In genomic region chr1:84750110-84750509, GRCh38 we compare ENCODE assay signal across 13 cellular contexts.
"Had no signal": no experiment of that assay in that cellular context is flagged by ENCODE, and none has a peak within 500 bp of the region (broad histone marks: within the 10 kb centered on the region; RNA-seq: fewer than 3 reads in every experiment).

No MANE protein-coding gene starts in this region.

- H3K27ac ChIP-seq: colonic mucosa, neural progenitor cell, pancreas, transverse colon had no signal

- ATAC-seq: activated CD8-positive, alpha-beta memory T cell treated with anti-CD3 and anti-CD28 coated beads, Interleukin-2, amount 10 ng/mL, durations not matched to agents 7 days and 5 days; T-helper 17 cell had no signal

- H3K4me1 ChIP-seq: colonic mucosa, neural progenitor cell, pancreas, transverse colon had no signal

- H3K9me3 ChIP-seq: colonic mucosa, pancreas, transverse colon had no signal

- H3K36me3 ChIP-seq: colonic mucosa, neural progenitor cell, pancreas, transverse colon had no signal

- H3K4me3 ChIP-seq: colonic mucosa, neural progenitor cell, pancreas, transverse colon had no signal

- H3K27me3 ChIP-seq: colonic mucosa, neural progenitor cell, pancreas, transverse colon had no signal

- DNase-seq: activated CD8-positive, alpha-beta memory T cell treated with anti-CD3 and anti-CD28 coated beads, Interleukin-2, amount 10 ng/mL, durations not matched to agents 7 days and 5 days; activated naive CD4-positive, alpha-beta T cell treated with anti-CD3 and anti-CD28 coated beads, Interleukin-2, amount 10 ng/mL, durations not matched to agents 7 days and 5 days; activated T-cell treated with anti-CD3 and anti-CD28 coated beads, Interleukin-2, amount 50 U/mL, for 1 hour; central memory CD4-positive, alpha-beta T cell; colonic mucosa; naive B cell; pancreas; stimulated activated CD4-positive, alpha-beta T cell treated with anti-CD3 and anti-CD28 coated beads, Interleukin-15, amount 100 ng/mL, for 24 hours; stimulated activated CD4-positive, alpha-beta T cell treated with anti-CD3 and anti-CD28 coated beads, Interleukin-4, amount 100 ng/mL, for 24 hours; stimulated activated naive CD4-positive, alpha-beta T cell treated with Interleukin-2 at 50 U/mL for 16 hours; T-helper 17 cell; transverse colon had no signal
